1 cellular context compared by ENCODE assay signal in the genomic region with DNA sequence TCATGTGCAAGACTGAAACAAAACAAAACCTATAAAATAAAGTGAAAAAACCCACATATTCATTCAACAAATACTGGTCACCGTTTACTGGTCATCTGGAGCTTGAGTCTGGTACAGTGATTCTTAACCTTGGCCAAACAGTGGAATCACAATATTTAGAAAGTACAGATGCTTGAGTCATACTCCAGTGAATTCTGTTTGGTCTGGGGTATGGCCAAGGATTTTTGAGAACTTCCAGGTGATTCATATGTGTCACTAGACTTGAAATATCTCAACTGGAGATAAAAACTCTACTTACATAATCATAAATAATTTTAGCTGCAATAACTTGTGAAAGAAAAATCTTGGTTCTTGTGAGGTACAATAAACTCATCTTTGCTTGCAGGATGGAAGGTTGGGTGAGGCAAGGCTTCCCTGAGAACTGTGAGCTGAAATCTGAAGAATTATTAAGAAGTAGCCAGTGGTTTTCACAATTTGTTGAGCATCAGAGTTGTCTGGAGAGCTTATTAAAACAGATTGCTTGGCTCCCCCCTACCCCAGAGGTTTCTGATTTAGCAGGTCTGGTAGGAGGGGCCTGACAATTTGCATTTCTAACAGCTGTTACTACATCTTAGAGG.
TF ChIP-seq lines count a peak whose summit lies in the region.

No MANE protein-coding gene starts in this region.

TF ChIP-seq in endothelial cell of umbilical vein, 7 proteins besides CTCF, POLR2A, EP300 and RAD21:
- TF ChIP-seq JUN (IDR thresholded peaks at IDR 0.05; ENCODE audit: borderline replicate concordance, insufficient read depth, insufficient read length, low read depth) = no peak
- TF ChIP-seq POLR2AphosphoS5 (IDR thresholded peaks at IDR 0.05; ENCODE audit: insufficient read depth, low read depth, low read length) = no peak
- no peak for TF ChIP-seq EZH2 (IDR thresholded peaks at IDR 0.05; ENCODE audit: borderline replicate concordance, low read depth, low read length, severe bottlenecking)
- TF ChIP-seq MYC (IDR thresholded peaks at IDR 0.05; ENCODE audit: low read depth, low read length) = no peak
- no peak for TF ChIP-seq FOS (IDR thresholded peaks at IDR 0.05; ENCODE audit: borderline replicate concordance, insufficient read depth, low read length)
- no peak for TF ChIP-seq GATA2 (IDR thresholded peaks at IDR 0.05; ENCODE audit: insufficient read depth, insufficient read length, low read depth, low read length)
- TF ChIP-seq, protein P1, sequence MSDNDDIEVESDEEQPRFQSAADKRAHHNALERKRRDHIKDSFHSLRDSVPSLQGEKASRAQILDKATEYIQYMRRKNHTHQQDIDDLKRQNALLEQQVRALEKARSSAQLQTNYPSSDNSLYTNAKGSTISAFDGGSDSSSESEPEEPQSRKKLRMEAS (IDR thresholded peaks at IDR 0.05; ENCODE audit: insufficient read depth, insufficient read length) = no peak
